In the genomic region with DNA sequence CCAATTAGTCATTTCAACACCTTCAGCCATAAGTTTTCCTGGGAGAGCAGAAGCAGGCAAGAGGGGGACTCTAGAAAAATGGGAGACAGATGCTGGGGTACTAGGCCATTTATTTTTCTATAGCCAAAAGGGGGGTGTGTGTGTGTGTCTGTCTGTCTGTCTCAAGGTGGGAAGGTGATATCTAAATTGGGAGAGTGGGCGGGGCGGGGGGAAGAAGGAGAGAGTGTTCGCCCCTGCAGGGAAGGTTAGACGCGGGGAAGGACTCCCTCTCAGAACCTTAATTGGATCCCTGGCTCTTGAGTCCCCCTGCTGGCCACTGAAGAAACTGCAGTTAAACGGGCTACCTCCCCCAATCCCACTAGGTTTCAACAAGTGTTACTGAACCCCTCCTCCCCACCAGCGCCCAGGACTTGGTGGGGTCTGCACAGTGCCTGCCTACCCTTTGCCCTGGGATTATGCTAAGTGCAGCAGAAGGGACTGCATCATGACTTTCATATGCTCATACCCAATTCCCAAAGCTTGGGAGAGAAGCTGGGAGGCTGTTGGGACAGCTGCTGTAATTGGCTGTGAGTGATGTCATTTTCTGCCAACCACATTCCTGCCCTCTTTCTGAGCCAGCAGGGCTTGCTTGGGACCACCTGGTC, we compare ENCODE assay signal across 8 cellular contexts. TPM values are rescaled to one million over a fixed set of nuclear protein-coding genes. Genes with fewer than 3 reads are reported as not detected.
DNase-seq lines count a peak whose midpoint lies in the region; ATAC-seq and TF ChIP-seq lines count a peak whose summit lies in the region.

No MANE protein-coding gene starts in this region.

- TF ChIP-seq CTCF in cardiac fibroblast (IDR thresholded peaks at IDR 0.05; ENCODE audit: low read depth, low read length): peak; percentile 86

- peak; percentile 74 for ATAC-seq in left colon
- ATAC-seq in HG02938 (IDR thresholded peaks at IDR 0.05; ENCODE audit: unreplicated experiment): no peak

- intact Hi-C loops in left colon (cut with DNase I, micrococcal nuclease): loop anchor here in 1 of 2 donors (5.0 to 10.0 kb wide), 3 partner anchors 127 to 225 kb away; no protein-coding TSS in a partner anchor

- peak; percentile 61 for DNase-seq in SIG-M5 treated with dmso at 0.1 percent for 504 hours (lab: John Stamatoyannopoulos, UW; ENCODE audit: unreplicated experiment)
- DNase-seq in SIG-M5 (lab: John Stamatoyannopoulos, UW): no peak
- DNase-seq in NCI-H2171 treated with DMSO at 0.1 percent for 48 hours (lab: John Stamatoyannopoulos, UW): peak; percentile 63
- DNase-seq in activated CD4-positive, CD25-positive, alpha-beta regulatory T cell treated with anti-CD3 and anti-CD28 coated beads, Interleukin-2, amount 50 U/mL, for 16 hours (ENCODE audit: low read depth, low spot score): peak; percentile 62
- DNase-seq in cardiac fibroblast (ENCODE audit: low read depth in 2 of 2): peak; percentile 68 to 69
- peak; percentile 51 to 76 for DNase-seq in left colon
- peak; percentile 82 for DNase-seq in stimulated activated CD4-positive, alpha-beta T cell treated with anti-CD3 and anti-CD28 coated beads, Interleukin-4, amount 100 ng/mL, for 24 hours

- H3K4me3 ChIP-seq in cardiac fibroblast (replicated peaks in 1 of 2; ENCODE audit: low read depth in 2 of 2, low read length in 2 of 2): no peak overlapping the region

RNA-seq across cellular contexts. Expression of a gene that starts 45.8 kb away (rescaled TPM):
- 10 to 100 TPM; 38.6 to 39.4 TPM for total RNA-seq in left colon

RNA-seq across cellular contexts. Expression of a gene that starts 46.3 kb away (rescaled TPM):
- total RNA-seq in left colon: 1 to 10 TPM; 1.1 to 1.6 TPM
